In genomic region chr5:159971038-159971437, GRCh38 we compare ENCODE assay signal across 23 cellular contexts. TPM values are rescaled to one million over a fixed set of nuclear protein-coding genes. Genes with fewer than 3 reads are reported as not detected.
A peak's percentile ranks its signal among the peaks of the same experiment; 100 is the strongest.
DNase-seq lines count a peak whose midpoint lies in the region; ATAC-seq, FAIRE-seq and TF ChIP-seq lines count a peak whose summit lies in the region.
"Had no signal": no experiment of that assay in that cellular context is flagged by ENCODE, and none has a peak within 500 bp of the region (broad histone marks: within the 10 kb centered on the region; RNA-seq: fewer than 3 reads in every experiment).

No MANE protein-coding gene starts in this region.

- H3K36me3 ChIP-seq in keratinocyte (ENCODE audit: control insufficient read depth in 2 of 2, extremely low read depth in 1 of 2, insufficient read depth in 2 of 2, low read length in 2 of 2): no peaks in the 10 kb centered on the region
- H3K36me3 ChIP-seq in heart left ventricle: no peaks in the 10 kb centered on the region
- H3K36me3 ChIP-seq: BLaER1, suprapubic skin had no signal

- dilution Hi-C loops in keratinocyte (cut with MboI; ENCODE audit: extremely low pct_ligation_motif_present, low sequenced_read_pairs): no loop called here

- H3K4me3 ChIP-seq in AG04450 (ENCODE audit: low read depth, low read length) (no peak overlapping the region), keratinocyte (ENCODE audit: control insufficient read depth in 2 of 3, extremely low read depth in 1 of 3, insufficient read depth in 2 of 3, low read depth in 1 of 3, low read length in 3 of 3) (no peak overlapping the region), heart left ventricle (no peak overlapping the region)

- H3K9me1 ChIP-seq in keratinocyte (ENCODE audit: control insufficient read depth, extremely low read depth, insufficient read depth, low read length): no peaks in the 10 kb centered on the region

- DNase-seq in AG04450 (ENCODE audit: low read depth, low spot score) (no peak), GM03348 (ENCODE audit: low spot score) (peak; percentile 45), astrocyte of the hippocampus (ENCODE audit: low read depth, low spot score) (peak; percentile 62), keratinocyte (ENCODE audit: low read depth, low spot score) (no peak), heart left ventricle (no peak), DMS 273 (lab: John Stamatoyannopoulos, UW; ENCODE audit: unreplicated experiment) (no peak), middle frontal gyrus (ENCODE audit: extremely low spot score, low spot score) (no peak)
- DNase-seq: anterior cingulate cortex; dermis blood vessel endothelial cell; hippocampal formation; KG1; left colon; NCI-H1092 treated with DMSO at 0.1 percent for 48 hours; NCI-H774; stimulated activated CD4-positive, alpha-beta T cell treated with anti-CD3 and anti-CD28 coated beads, Interleukin-4, amount 100 ng/mL, for 24 hours; stimulated activated CD8-positive, alpha-beta memory T cell treated with anti-CD3 and anti-CD28 coated beads, Interleukin-4, amount 100 ng/mL, for 48 hours had no signal

- no peak overlapping the region for H2AFZ ChIP-seq in keratinocyte (ENCODE audit: control insufficient read depth, low read length)

- H3K4me2 ChIP-seq in keratinocyte (ENCODE audit: control insufficient read depth, extremely low read depth, insufficient read depth, low read depth, low read length): no peak overlapping the region

- no peaks in the 10 kb centered on the region for H4K20me1 ChIP-seq in keratinocyte (ENCODE audit: control insufficient read depth, extremely low read depth, insufficient read depth, low read length)
- H4K20me1 ChIP-seq: BLaER1 had no signal

- TF ChIP-seq CTCF in AG04450 (IDR thresholded peaks at IDR 0.05; ENCODE audit: low read depth, low read length): no peak
- TF ChIP-seq CTCF in keratinocyte (optimal IDR thresholded peaks at IDR 0.05 in 1 of 3, IDR thresholded peaks at IDR 0.05 in 1 of 3, conservative IDR thresholded peaks at IDR 0.05 in 1 of 3; ENCODE audit: extremely low read depth in 1 of 3, insufficient read depth in 2 of 3, low read length in 3 of 3): no peak
- no peak for TF ChIP-seq CTCF in heart left ventricle (IDR thresholded peaks at IDR 0.05)

- intact Hi-C loops in heart left ventricle (cut with DNase I): loop anchor here in 2 of 10 donors (5.0 to 10.0 kb wide), 2 partner anchors 454 to 636 kb away; partner anchors contain the start of gene IL12B (in 1 of the 2)

- no peak for TF ChIP-seq POLR2A in heart left ventricle (IDR thresholded peaks at IDR 0.05)

- no peak for ATAC-seq in heart left ventricle
- ATAC-seq in GM18873 (IDR thresholded peaks at IDR 0.05; ENCODE audit: low FRiP score, unreplicated experiment): no peak
- ATAC-seq: left colon had no signal

- peaks cover 4% of the 10 kb centered on the region; the same call in 1 of the 2 replicates for H3K9me3 ChIP-seq in AG04450 (ENCODE audit: control insufficient read depth, insufficient read depth, low read length)
- H3K9me3 ChIP-seq in keratinocyte (ENCODE audit: control insufficient read depth, low read depth, low read length): no peaks in the 10 kb centered on the region
- H3K9me3 ChIP-seq in heart left ventricle: no peaks in the 10 kb centered on the region
- H3K9me3 ChIP-seq: suprapubic skin had no signal

- H3K4me1 ChIP-seq in keratinocyte (ENCODE audit: control insufficient read depth, extremely low read depth, insufficient read depth, low read length) (peaks cover 8% of the 10 kb centered on the region), heart left ventricle (peaks cover 0 to 13% (median 9%) of the 10 kb centered on the region in 12 donors)
- H3K4me1 ChIP-seq: BLaER1 had no signal

- CTCF ChIA-PET in AG04450 (lab: Charles Lee): interaction anchor here (1.4 kb wide), 1 partner anchor 526 kb away, joined by 3 read pairs; no protein-coding TSS in a partner anchor

- H3K27me3 ChIP-seq in AG04450 (ENCODE audit: control insufficient read depth, insufficient read depth, low read length) (peaks cover 3% of the 10 kb centered on the region), keratinocyte (ENCODE audit: control insufficient read depth, extremely low read depth, insufficient read depth, low read length) (no peaks in the 10 kb centered on the region), heart left ventricle (peaks cover 0 to 50% (median 23%) of the 10 kb centered on the region in 9 donors)

- peak; percentile 29 for FAIRE-seq in keratinocyte (lab: Jason Lieb, UNC)
- FAIRE-seq: TTC549 had no signal

- peak overlapping the region; percentile 73 for H3K27ac ChIP-seq in AG04450 (ENCODE audit: low read depth, low read length)
- H3K27ac ChIP-seq in keratinocyte (ENCODE audit: control insufficient read depth, insufficient read depth, low read length): no peak overlapping the region
- no peak overlapping the region for H3K27ac ChIP-seq in heart left ventricle
- H3K27ac ChIP-seq: BLaER1, epithelial cell of prostate, skin epidermis, suprapubic skin had no signal

- POLR2A ChIA-PET in AG04450 (lab: Yijun Ruan, JAX): no interaction called here

- 73 to 84% (median 81%) methylated on average over 4 of the region's 4 CpGs for WGBS in heart left ventricle, 4 donors

- H3K9ac ChIP-seq in keratinocyte (ENCODE audit: control insufficient read depth, extremely low read depth, insufficient read depth, low read length): no peak overlapping the region
- H3K9ac ChIP-seq: BLaER1 had no signal

- H3K79me2 ChIP-seq in keratinocyte (ENCODE audit: control insufficient read depth, insufficient read depth, low read length): no peaks in the 10 kb centered on the region

RNA-seq across cellular contexts. Expression of gene TTC1, which starts 37.9 kb away (rescaled TPM):
- polyA plus RNA-seq in AG04450 (2011; rRNA removed) (44.5 and 53.7 TPM in 2 replicates), keratinocyte (39.5 to 53.0 TPM (median 51.7 TPM) in 3 replicates), heart left ventricle (100 to 1,000 TPM in 1 of 2 donors, 10 to 100 TPM in 1; 87.8 to 109 TPM)
- polyA minus RNA-seq in AG04450 (2011; rRNA and poly(A)+ RNA removed): 26.8 and 27.4 TPM in 2 replicates
- polyA plus RNA-seq in keratinocyte (2011; ENCODE audit: low read depth): 150 TPM
- 47.1 and 66.9 TPM in 2 replicates for polyA plus RNA-seq in keratinocyte (2011; cell fraction: cytosol; rRNA removed)
- polyA plus RNA-seq in keratinocyte (2011; cell fraction: nucleus; rRNA removed): 31.6 and 34.7 TPM in 2 replicates
- 57.9 and 67.1 TPM in 2 replicates for polyA plus RNA-seq in keratinocyte (2012; ENCODE audit: low replicate concordance)
- polyA minus RNA-seq in keratinocyte: 27.0 to 33.0 TPM (median 31.3 TPM) in 3 replicates
- polyA minus RNA-seq in keratinocyte (2011; cell fraction: cytosol; rRNA and poly(A)+ RNA removed): 18.0 TPM
- 8.1 and 16.3 TPM in 2 replicates for polyA minus RNA-seq in keratinocyte (2011; cell fraction: nucleus; rRNA and poly(A)+ RNA removed)
- total RNA-seq in heart left ventricle: 100 to 1,000 TPM in 1 of 9 donors, 10 to 100 TPM in 8; 58.9 to 115 (median 79.8) TPM

RNA-seq across cellular contexts. Expression of gene ADRA1B, which starts 54.8 kb away (rescaled TPM):
- polyA plus RNA-seq in AG04450 (2011; rRNA removed) (0.58 and 0.98 TPM in 2 replicates), keratinocyte (0.18 to 0.77 TPM (median 0.23 TPM) in 3 replicates), heart left ventricle (1 to 10 TPM in 1 of 2 donors, under 1 TPM in 1; 0.65 to 3.9 TPM)
- polyA minus RNA-seq in AG04450 (2011; rRNA and poly(A)+ RNA removed): 0.87 and 1.4 TPM in 2 replicates
- polyA plus RNA-seq in keratinocyte (2011; ENCODE audit: low read depth): not detected
- polyA plus RNA-seq in keratinocyte (2011; cell fraction: cytosol; rRNA removed): 0.16 and 0.21 TPM in 2 replicates
- 0.35 and 0.36 TPM in 2 replicates for polyA plus RNA-seq in keratinocyte (2011; cell fraction: nucleus; rRNA removed)
- 0.95 TPM in 1 of 2 replicates, not detected in the other for polyA plus RNA-seq in keratinocyte (2012; ENCODE audit: low replicate concordance)
- 0.30 to 2.1 TPM (median 0.42 TPM) in 3 replicates for polyA minus RNA-seq in keratinocyte
- not detected for polyA minus RNA-seq in keratinocyte (2011; cell fraction: cytosol; rRNA and poly(A)+ RNA removed)
- 0.31 and 0.42 TPM in 2 replicates for polyA minus RNA-seq in keratinocyte (2011; cell fraction: nucleus; rRNA and poly(A)+ RNA removed)
- total RNA-seq in heart left ventricle: 1 to 10 TPM; 1.1 to 5.4 (median 2.3) TPM
- total RNA-seq: activated CD8-positive, alpha-beta memory T cell treated with anti-CD3 and anti-CD28 coated beads for 36 hours had no signal

Comparison
In these comparisons a context has a peak if more than half of its experiments do, and no peak if none do; other contexts are left out.
1. DNase-seq: peak in GM03348 (single experiment) and astrocyte of the hippocampus (single experiment); none in AG04450 (single experiment), keratinocyte (single experiment), heart left ventricle (0 of 5), DMS 273 (single experiment) and middle frontal gyrus (single experiment).